ENCODE assay signal across 21 cellular contexts in genomic region chr7:112089551-112089950, GRCh38.
DNase-seq lines count a peak whose midpoint lies in the region; ATAC-seq, FAIRE-seq and TF ChIP-seq lines count a peak whose summit lies in the region.
"Had no signal": no experiment of that assay in that cellular context is flagged by ENCODE, and none has a peak within 500 bp of the region (broad histone marks: within the 10 kb centered on the region; RNA-seq: fewer than 3 reads in every experiment).

No MANE protein-coding gene starts in this region.

- H2AFZ ChIP-seq in mammary epithelial cell (ENCODE audit: low read depth, low read length) = no peak overlapping the region

- in situ Hi-C loops in mammary epithelial cell (cut with MboI; ENCODE audit: low sequenced_read_pairs in 2 of 2) = no loop called here

- H3K27ac ChIP-seq in heart right ventricle (peak overlapping the region in 4 of 10 donors; percentile 2 to 54 (median 32)), right atrium auricular region (no peak overlapping the region), lower lobe of right lung (no peak overlapping the region), mammary epithelial cell (ENCODE audit: insufficient read depth, low read depth, low read length) (no peak overlapping the region), pancreas (no peak overlapping the region)
- H3K27ac ChIP-seq: A549, Peyer's patch had no signal

- H3K27me3 ChIP-seq in heart right ventricle (no peaks in the 10 kb centered on the region), right atrium auricular region (no peaks in the 10 kb centered on the region), lower lobe of right lung (ENCODE audit: low read depth) (no peaks in the 10 kb centered on the region), mammary epithelial cell (ENCODE audit: insufficient read depth, low read length) (no peaks in the 10 kb centered on the region), pancreas (no peaks in the 10 kb centered on the region)
- H3K27me3 ChIP-seq: Peyer's patch had no signal

- intact Hi-C loops in heart right ventricle (cut with DNase I) = loop anchor here in 5 of 10 donors (10.0 kb wide), 2 partner anchors 105 to 115 kb away; partner anchors contain the start of genes DOCK4 (in 3 of the 5) and ZNF277 (in 3 of the 5)
- intact Hi-C loops in lower lobe of right lung (cut with DNase I) = no loop called here
- intact Hi-C loops in mammary epithelial cell (cut with micrococcal nuclease) = no loop called here
- intact Hi-C loops in pancreas (cut with DNase I) = no loop called here

- ATAC-seq in heart right ventricle (peak; percentile 31 to 82 (median 46)), lower lobe of right lung (peak; percentile 31 to 45), HG03196 (IDR thresholded peaks at IDR 0.05; ENCODE audit: unreplicated experiment) (no peak), pancreas (no peak)
- ATAC-seq: A549 had no signal

- H3K4me3 ChIP-seq in heart right ventricle (no peak overlapping the region), right atrium auricular region (no peak overlapping the region), lower lobe of right lung (no peak overlapping the region), mammary epithelial cell (replicated peaks in 1 of 3; ENCODE audit: insufficient read depth in 1 of 3, low read depth in 2 of 3, low read length in 3 of 3) (no peak overlapping the region), pancreas (no peak overlapping the region)
- H3K4me3 ChIP-seq: A549, Peyer's patch had no signal

- no peak for FAIRE-seq in pancreas (lab: Jason Lieb, UNC)
- FAIRE-seq: A549, GM19239, HTR-8/SVneo had no signal

- TF ChIP-seq CTCF in heart right ventricle (IDR thresholded peaks at IDR 0.05) (no peak), right atrium auricular region (IDR thresholded peaks at IDR 0.05) (no peak), lower lobe of right lung (IDR thresholded peaks at IDR 0.05) (no peak), mammary epithelial cell (conservative IDR thresholded peaks at IDR 0.05 in 1 of 2, IDR thresholded peaks at IDR 0.05 in 1 of 2; ENCODE audit: extremely low read depth in 1 of 2, insufficient read depth in 1 of 2, low read depth in 1 of 2, low read length in 2 of 2) (no peak), pancreas (IDR thresholded peaks at IDR 0.05) (no peak)

- H3K4me1 ChIP-seq in heart right ventricle (peaks cover 0 to 56% (median 21%) of the 10 kb centered on the region in 9 donors), right atrium auricular region (peaks cover 0 to 12% of the 10 kb centered on the region in 2 donors), lower lobe of right lung (peaks cover 44% of the 10 kb centered on the region), mammary epithelial cell (ENCODE audit: insufficient read depth, low read length) (peaks cover 5% of the 10 kb centered on the region), pancreas (peaks cover 4 to 20% (median 17%) of the 10 kb centered on the region in 3 donors)
- H3K4me1 ChIP-seq: Peyer's patch had no signal

- CTCF ChIA-PET in mammary epithelial cell (lab: Charles Lee; ENCODE audit: low non-redundant PET) = no interaction called here

- DNase-seq in heart right ventricle = peak in 1 of 2 donors; percentile 32
- no peak for DNase-seq in right atrium auricular region (ENCODE audit: low spot score)
- peak; percentile 32 to 37 for DNase-seq in Kasumi-1 (lab: John Stamatoyannopoulos, UW)
- DNase-seq in lower lobe of right lung = peak; percentile 57
- DNase-seq in mammary epithelial cell = no peak
- DNase-seq in pancreas = no peak
- DNase-seq: Calu3; CD4-positive, CD25-positive, alpha-beta regulatory T cell; DMS53; H7; NCI-H1436; NCI-H2029; NCI-H2171 treated with DMSO at 0.1 percent for 48 hours; NCI-H446 treated with DMSO at 0.1 percent for 48 hours; Peyer's patch; SHP77; SK-N-SH had no signal

- peaks cover 9% of the 10 kb centered on the region for H3K79me2 ChIP-seq in mammary epithelial cell (ENCODE audit: insufficient read depth, low read length)

- H3K9me3 ChIP-seq in heart right ventricle (no peaks in the 10 kb centered on the region), right atrium auricular region (no peaks in the 10 kb centered on the region), lower lobe of right lung (no peaks in the 10 kb centered on the region), mammary epithelial cell (replicated peaks; ENCODE audit: insufficient read depth, low read length) (no peaks in the 10 kb centered on the region), pancreas (no peaks in the 10 kb centered on the region)
- H3K9me3 ChIP-seq: A549, Peyer's patch, SK-N-SH had no signal

- H3K4me2 ChIP-seq in mammary epithelial cell (ENCODE audit: insufficient read depth, low read depth, low read length) = no peak overlapping the region
- H3K4me2 ChIP-seq: A549, SK-N-SH had no signal

- no peak overlapping the region for H3K9ac ChIP-seq in mammary epithelial cell (ENCODE audit: insufficient read depth, low read length)
- H3K9ac ChIP-seq: SK-N-SH had no signal

- no peaks in the 10 kb centered on the region for H3K36me3 ChIP-seq in heart right ventricle
- H3K36me3 ChIP-seq in right atrium auricular region = no peaks in the 10 kb centered on the region
- H3K36me3 ChIP-seq in lower lobe of right lung = no peaks in the 10 kb centered on the region
- no peaks in the 10 kb centered on the region for H3K36me3 ChIP-seq in mammary epithelial cell (ENCODE audit: insufficient read depth, low read length)
- no peaks in the 10 kb centered on the region for H3K36me3 ChIP-seq in pancreas
- H3K36me3 ChIP-seq: Peyer's patch had no signal

- no peaks in the 10 kb centered on the region for H4K20me1 ChIP-seq in mammary epithelial cell (ENCODE audit: insufficient read depth, low read length)

- dilution Hi-C loops in mammary epithelial cell (cut with HindIII; ENCODE audit: low sequenced_read_pairs) = no loop called here

- no TSS peak for BruUV-seq in mammary epithelial cell (replicated peaks; lab: Mats Ljungman, UMichigan)

- WGBS in heart right ventricle, 2 donors = 77 to 80% methylated on average over 4 of the region's 4 CpGs
- WGBS in mammary epithelial cell (ENCODE audit: low coverage, missing lambda C conversion rate) = 94% methylated on average over 4 of the region's 4 CpGs
- 92% methylated on average over 4 of the region's 4 CpGs for WGBS in pancreas, 2 donors

Comparison
In these comparisons a context has a peak if more than half of its experiments do, and no peak if none do; other contexts are left out.
1. ATAC-seq: peak in heart right ventricle (8 of 8) and lower lobe of right lung (2 of 2); none in HG03196 (single experiment) and pancreas (0 of 4).
2. DNase-seq: peak in Kasumi-1 (2 of 2) and lower lobe of right lung (single experiment); none in right atrium auricular region (single experiment), mammary epithelial cell (single experiment) and pancreas (0 of 6).